Comparison of ENCODE assay signal across 13 cellular contexts in the genomic region with DNA sequence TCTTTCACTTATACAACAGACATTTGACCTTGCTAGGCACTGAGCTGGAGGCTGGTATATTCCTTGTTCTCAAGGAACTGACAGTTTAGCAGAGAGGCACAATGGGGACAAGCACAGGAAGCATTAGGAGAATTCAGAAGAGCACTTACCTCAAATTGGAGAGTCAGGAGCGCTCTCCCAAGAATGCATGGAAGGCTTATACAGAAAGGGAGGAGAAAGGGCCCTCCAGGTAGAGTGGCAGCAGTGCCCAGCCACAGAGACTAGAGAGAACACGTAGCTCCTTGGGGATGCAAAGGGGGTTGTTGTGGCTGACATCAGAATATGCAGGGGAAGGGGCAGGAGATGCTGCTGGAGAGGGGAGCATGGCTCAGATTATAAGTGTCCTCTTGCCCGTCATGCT.
"Had no signal": no experiment of that assay in that cellular context is flagged by ENCODE, and none has a peak within 500 bp of the region (broad histone marks: within the 10 kb centered on the region; RNA-seq: fewer than 3 reads in every experiment).

No MANE protein-coding gene starts in this region.

- H3K36me3 ChIP-seq: ovary, sigmoid colon, thoracic aorta had no signal

- DNase-seq: activated CD4-positive, alpha-beta T cell treated with anti-CD3 and anti-CD28 coated beads for 1 hour; activated CD4-positive, alpha-beta T cell treated with anti-CD3 and anti-CD28 coated beads, Interleukin-2, amount 50 U/mL, for 4 hours; activated CD8-positive, alpha-beta memory T cell treated with anti-CD3 and anti-CD28 coated beads, Interleukin-2, amount 10 ng/mL, durations not matched to agents 7 days and 5 days; activated naive CD4-positive, alpha-beta T cell treated with anti-CD3 and anti-CD28 coated beads, Interleukin-2, amount 10 ng/mL, durations not matched to agents 7 days and 5 days; activated T-cell treated with anti-CD3 and anti-CD28 coated beads, Interleukin-2, amount 50 U/mL, for 1 hour; T-cell had no signal

- H3K4me3 ChIP-seq: ovary, sigmoid colon, thoracic aorta had no signal

- H3K27ac ChIP-seq: ovary, thoracic aorta, VCaP had no signal

- FAIRE-seq: urothelium cell line had no signal

- H3K9me3 ChIP-seq: ovary, thoracic aorta had no signal

- ATAC-seq: activated CD8-positive, alpha-beta memory T cell treated with anti-CD3 and anti-CD28 coated beads, Interleukin-2, amount 10 ng/mL, durations not matched to agents 7 days and 5 days; left lobe of liver; stimulated activated effector memory CD8-positive, alpha-beta T cell treated with anti-CD3 and anti-CD28 coated beads, Interleukin-12 subunit alpha, Interleukin-12 subunit beta, amount 100 ng/mL, for 72 hours; T-cell had no signal

- H3K27me3 ChIP-seq: ovary, sigmoid colon had no signal
